In the genomic region with DNA sequence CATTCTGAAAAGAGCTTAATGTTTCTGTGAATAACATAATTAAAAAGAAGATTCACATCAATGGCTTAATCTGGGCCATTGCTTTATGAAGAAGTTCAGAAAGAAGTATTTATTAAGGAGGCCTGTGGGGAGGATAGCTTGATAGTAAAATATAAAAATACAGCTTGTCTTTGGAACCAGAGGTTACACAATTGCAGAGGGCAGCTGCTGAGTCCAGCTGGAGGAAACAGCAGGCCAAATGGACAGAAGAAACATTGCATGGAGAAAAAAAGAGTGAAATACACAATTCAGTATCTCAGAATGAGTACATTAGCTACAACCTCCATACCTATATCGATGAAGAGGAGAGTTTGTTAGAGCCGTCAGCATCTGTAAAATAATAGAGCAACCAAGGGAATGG, we compare ENCODE assay signal across 32 cellular contexts.
"Had no signal": no experiment of that assay in that cellular context is flagged by ENCODE, and none has a peak within 500 bp of the region (broad histone marks: within the 10 kb centered on the region; RNA-seq: fewer than 3 reads in every experiment).

No MANE protein-coding gene starts in this region.

- H3K27ac ChIP-seq: KMS-11, Peyer's patch, VCaP had no signal

- H3K4me3 ChIP-seq: Peyer's patch had no signal

- H3K36me3 ChIP-seq: Peyer's patch had no signal

- ATAC-seq: activated CD8-positive, alpha-beta T cell treated with anti-CD3 and anti-CD28 coated beads for 36 hours; activated T-cell treated with anti-CD3 and anti-CD28 coated beads, Interleukin-2, amount 50 U/mL, for 72 hours; activated T-helper 17 cell treated with anti-CD3 and anti-CD28 coated beads, Interleukin-2, amount 50 U/mL, for 72 hours; PC-3 had no signal

- H3K4me1 ChIP-seq: Peyer's patch had no signal

- H3K27me3 ChIP-seq: Peyer's patch had no signal

- DNase-seq: activated B cell treated with CpG ODN at 0.5 μM for 24 hours; activated CD4-positive, alpha-beta T cell treated with anti-CD3 and anti-CD28 coated beads for 48 hours; activated CD4-positive, CD25-positive, alpha-beta regulatory T cell treated with anti-CD3 and anti-CD28 coated beads, Interleukin-2, amount 50 U/mL, for 72 hours; activated CD8-positive, alpha-beta T cell treated with anti-CD3 and anti-CD28 coated beads for 36 hours; activated effector memory CD4-positive, alpha-beta T cell treated with anti-CD3 and anti-CD28 coated beads, Interleukin-2, amount 50 U/mL, for 16 hours; activated naive CD4-positive, alpha-beta T cell; activated naive CD4-positive, alpha-beta T cell treated with anti-CD3 and anti-CD28 coated beads, Interleukin-2, amount 50 U/mL, for 16 hours; activated naive CD8-positive, alpha-beta T cell treated with anti-CD3 and anti-CD28 coated beads for 36 hours; activated T-cell treated with anti-CD3 and anti-CD28 coated beads, Interleukin-2, amount 50 U/mL, for 1 hour; activated T-cell treated with anti-CD3 and anti-CD28 coated beads, Interleukin-2, amount 50 U/mL, for 72 hours; amygdala; central memory CD4-positive, alpha-beta T cell; MM.1S; MV-4-11; NCI-H1092; NCI-H1436 treated with DMSO at 0.1 percent for 48 hours; NCI-H1694 treated with DMSO at 0.1 percent for 48 hours; NCI-H2029; NCI-H2171; NCI-H526; NCI-H748 treated with DMSO at 0.1 percent for 48 hours; NK-92 treated with Interleukin-12 subunit alpha and Interleukin-12 subunit beta, amount 100 ng/mL, for 24 hours; PC-3; Peyer's patch; RPMI8226; SW 1271; T-helper 1 cell; T-helper 2 cell; T-helper 9 cell had no signal

- H3K9me3 ChIP-seq: Peyer's patch had no signal
